In the genomic region with DNA sequence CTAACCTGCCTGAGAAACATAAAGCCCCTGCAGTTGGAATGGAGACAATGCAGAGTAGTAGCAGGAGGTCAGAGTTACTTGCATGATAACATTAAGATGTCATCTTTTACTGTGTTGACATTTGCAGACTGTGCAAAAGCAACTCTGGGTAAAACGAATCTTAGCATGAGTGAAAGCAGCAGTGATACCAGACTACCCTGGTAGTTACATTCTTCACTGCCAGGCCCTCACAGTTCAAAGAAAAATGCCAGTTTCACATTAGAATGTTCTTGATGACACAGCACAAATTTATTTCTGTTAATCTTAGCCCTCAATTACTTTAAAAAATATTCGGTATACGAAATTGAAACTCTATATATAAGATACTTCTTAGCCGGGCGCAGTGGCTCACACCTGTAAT, we compare ENCODE assay signal across 2 cellular contexts.
TF ChIP-seq lines count a peak whose summit lies in the region.

No MANE protein-coding gene starts in this region.

TF ChIP-seq in HepG2, 621 proteins besides CTCF, POLR2A, EP300 and RAD21:
- peak; percentile 77 for TF ChIP-seq MAFF (IDR thresholded peaks at IDR 0.05; ENCODE audit: low read depth, low read length)
- no peak for TF ChIP-seq HOXA7 (CRISPR knock-in tag; IDR thresholded peaks at IDR 0.05)
- TF ChIP-seq MAFK (conservative IDR thresholded peaks at IDR 0.05 in 1 of 2, IDR thresholded peaks at IDR 0.05 in 1 of 2; ENCODE audit: low read length in 2 of 2), result peak; percentile 85 to 88
TF ChIP-seq in HepG2: peak in this region for 2.

TF ChIP-seq in K562, 482 proteins besides CTCF, POLR2A, EP300 and RAD21:
- TF ChIP-seq MTA3 (IDR thresholded peaks at IDR 0.05; ENCODE audit: borderline replicate concordance) (no peak), ZFP1 (CRISPR knock-in tag; IDR thresholded peaks at IDR 0.05) (no peak), ZKSCAN3 (CRISPR knock-in tag; IDR thresholded peaks at IDR 0.05) (no peak), C11orf30 (IDR thresholded peaks at IDR 0.05; ENCODE audit: low read depth) (peak; percentile 71), SETDB1 (IDR thresholded peaks at IDR 0.05; ENCODE audit: low read length) (no peak), MYNN (IDR thresholded peaks at IDR 0.05) (no peak), MYNN (CRISPR knock-in tag; IDR thresholded peaks at IDR 0.05) (no peak), MAFK (IDR thresholded peaks at IDR 0.05; ENCODE audit: low read length) (peak; percentile 63), ZNF316 (IDR thresholded peaks at IDR 0.05) (peak; percentile 89), FOXP1 (CRISPR knock-in tag; IDR thresholded peaks at IDR 0.05) (no peak), PRPF4 (IDR thresholded peaks at IDR 0.05; ENCODE audit: insufficient read depth, low read depth, low read length, poor library complexity, severe bottlenecking) (no peak), HMG20B (CRISPR knock-in tag; IDR thresholded peaks at IDR 0.05) (no peak), FOXK1 (CRISPR knock-in tag; IDR thresholded peaks at IDR 0.05; ENCODE audit: borderline replicate concordance) (no peak), NCOA2 (IDR thresholded peaks at IDR 0.05; ENCODE audit: partially characterized antibody in 2 of 2) (no peak), ZNF785 (CRISPR knock-in tag; IDR thresholded peaks at IDR 0.05) (no peak), MAFF (IDR thresholded peaks at IDR 0.05; ENCODE audit: low read length) (peak; percentile 68), ZNF551 (CRISPR knock-in tag; IDR thresholded peaks at IDR 0.05) (no peak), MAFG (tag; conservative IDR thresholded peaks at IDR 0.05) (peak; percentile 80)
- TF ChIP-seq, protein P1, sequence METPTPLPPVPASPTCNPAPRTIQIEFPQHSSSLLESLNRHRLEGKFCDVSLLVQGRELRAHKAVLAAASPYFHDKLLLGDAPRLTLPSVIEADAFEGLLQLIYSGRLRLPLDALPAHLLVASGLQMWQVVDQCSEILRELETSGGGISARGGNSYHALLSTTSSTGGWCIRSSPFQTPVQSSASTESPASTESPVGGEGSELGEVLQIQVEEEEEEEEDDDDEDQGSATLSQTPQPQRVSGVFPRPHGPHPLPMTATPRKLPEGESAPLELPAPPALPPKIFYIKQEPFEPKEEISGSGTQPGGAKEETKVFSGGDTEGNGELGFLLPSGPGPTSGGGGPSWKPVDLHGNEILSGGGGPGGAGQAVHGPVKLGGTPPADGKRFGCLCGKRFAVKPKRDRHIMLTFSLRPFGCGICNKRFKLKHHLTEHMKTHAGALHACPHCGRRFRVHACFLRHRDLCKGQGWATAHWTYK (CRISPR knock-in tag; IDR thresholded peaks at IDR 0.05), result no peak
- TF ChIP-seq, protein P2, sequence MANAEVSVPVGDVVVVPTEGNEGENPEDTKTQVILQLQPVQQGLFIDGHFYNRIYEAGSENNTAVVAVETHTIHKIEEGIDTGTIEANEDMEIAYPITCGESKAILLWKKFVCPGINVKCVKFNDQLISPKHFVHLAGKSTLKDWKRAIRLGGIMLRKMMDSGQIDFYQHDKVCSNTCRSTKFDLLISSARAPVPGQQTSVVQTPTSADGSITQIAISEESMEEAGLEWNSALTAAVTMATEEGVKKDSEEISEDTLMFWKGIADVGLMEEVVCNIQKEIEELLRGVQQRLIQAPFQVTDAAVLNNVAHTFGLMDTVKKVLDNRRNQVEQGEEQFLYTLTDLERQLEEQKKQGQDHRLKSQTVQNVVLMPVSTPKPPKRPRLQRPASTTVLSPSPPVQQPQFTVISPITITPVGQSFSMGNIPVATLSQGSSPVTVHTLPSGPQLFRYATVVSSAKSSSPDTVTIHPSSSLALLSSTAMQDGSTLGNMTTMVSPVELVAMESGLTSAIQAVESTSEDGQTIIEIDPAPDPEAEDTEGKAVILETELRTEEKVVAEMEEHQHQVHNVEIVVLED (CRISPR knock-in tag; IDR thresholded peaks at IDR 0.05), result no peak
- TF ChIP-seq, protein P3, sequence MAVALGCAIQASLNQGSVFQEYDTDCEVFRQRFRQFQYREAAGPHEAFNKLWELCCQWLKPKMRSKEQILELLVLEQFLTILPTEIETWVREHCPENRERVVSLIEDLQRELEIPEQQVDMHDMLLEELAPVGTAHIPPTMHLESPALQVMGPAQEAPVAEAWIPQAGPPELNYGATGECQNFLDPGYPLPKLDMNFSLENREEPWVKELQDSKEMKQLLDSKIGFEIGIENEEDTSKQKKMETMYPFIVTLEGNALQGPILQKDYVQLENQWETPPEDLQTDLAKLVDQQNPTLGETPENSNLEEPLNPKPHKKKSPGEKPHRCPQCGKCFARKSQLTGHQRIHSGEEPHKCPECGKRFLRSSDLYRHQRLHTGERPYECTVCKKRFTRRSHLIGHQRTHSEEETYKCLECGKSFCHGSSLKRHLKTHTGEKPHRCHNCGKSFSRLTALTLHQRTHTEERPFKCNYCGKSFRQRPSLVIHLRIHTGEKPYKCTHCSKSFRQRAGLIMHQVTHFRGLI (CRISPR knock-in tag; IDR thresholded peaks at IDR 0.05), result no peak
